ENCODE assay signal across 1 cellular context in genomic region chr11:116980136-116980793, GRCh38.
TF ChIP-seq lines count a peak whose summit lies in the region.

No MANE protein-coding gene starts in this region.

TF ChIP-seq in HepG2, 621 proteins besides CTCF, POLR2A, EP300 and RAD21 (continued from another document):
- no peak for TF ChIP-seq TFE3 (CRISPR knock-in tag; IDR thresholded peaks at IDR 0.05)
